ENCODE assay signal across 8 cellular contexts in genomic region chr19:44447864-44448674, GRCh38. TPM values are rescaled to one million over a fixed set of nuclear protein-coding genes. Genes with fewer than 3 reads are reported as not detected.
A peak's percentile ranks its signal among the peaks of the same experiment; 100 is the strongest.
DNase-seq lines count a peak whose midpoint lies in the region; ATAC-seq and FAIRE-seq lines count a peak whose summit lies in the region.

Gene ZNF229, minus strand, starts transcription at chr19:44448472. Its CDS starts 5,625 bp downstream, at chr19:44442847.

- no peak within 1 kb of the TSS for H3K27ac ChIP-seq in small intestine (ENCODE audit: low read depth in 1 of 2, low read length in 1 of 2)

- H3K9me3 ChIP-seq in small intestine (ENCODE audit: control insufficient read depth, low read depth), result no peaks in the 10 kb centered on the region

- H3K4me1 ChIP-seq in small intestine (ENCODE audit: control insufficient read depth in 2 of 2, insufficient read depth in 1 of 2, low read depth in 1 of 2, low read length in 1 of 2), result no peaks in the 10 kb centered on the region

- H3K4me3 ChIP-seq in small intestine (ENCODE audit: low read depth in 1 of 2, low read length in 2 of 2), result peak within 1 kb of the TSS; percentile 34 to 62

- ATAC-seq in GM21529 (IDR thresholded peaks at IDR 0.05; ENCODE audit: unreplicated experiment) (no peak), HG03159 (IDR thresholded peaks at IDR 0.05; ENCODE audit: unreplicated experiment) (no peak)

- no peak for FAIRE-seq in small intestine (lab: Jason Lieb, UNC)

- 3 to 10% (median 7%) methylated on average over 45 of the region's 45 CpGs for WGBS in small intestine, 3 donors

- H3K36me3 ChIP-seq in small intestine (ENCODE audit: control insufficient read depth in 2 of 2, insufficient read depth in 2 of 2, low read length in 2 of 2), result no peaks in the 10 kb centered on the region

- DNase-seq in COR-L47 (lab: John Stamatoyannopoulos, UW) (peak; percentile 77), NCI-H1436 treated with DMSO at 0.1 percent for 48 hours (lab: John Stamatoyannopoulos, UW) (peak; percentile 64), cerebellar cortex (ENCODE audit: low spot score) (peak; percentile 90), iris pigment epithelial cell (ENCODE audit: low read depth) (peak; percentile 98), small intestine (peak; percentile 92)
- peak; percentile 57 for DNase-seq in activated CD4-positive, CD25-positive, alpha-beta regulatory T cell treated with anti-CD3 and anti-CD28 coated beads, Interleukin-2, amount 50 U/mL, for 72 hours

- peaks cover 0 to 2% of the 10 kb centered on the region in 2 donors for H3K27me3 ChIP-seq in small intestine (ENCODE audit: control insufficient read depth in 2 of 2, insufficient read depth in 2 of 2, low read length in 2 of 2)

RNA-seq across cellular contexts. Expression of gene ZNF229, which starts in this region (rescaled TPM):
- 1 to 10 TPM in 2 of 3 donors, under 1 TPM in 1; 0.27 to 2.4 (median 1.1) TPM for polyA plus RNA-seq in small intestine
